ENCODE assay signal across 9 cellular contexts in genomic region chr16:11094075-11094593, GRCh38.
DNase-seq lines count a peak whose midpoint lies in the region; ATAC-seq, FAIRE-seq and TF ChIP-seq lines count a peak whose summit lies in the region.
"Had no signal": no experiment of that assay in that cellular context is flagged by ENCODE, and none has a peak within 500 bp of the region (broad histone marks: within the 10 kb centered on the region; RNA-seq: fewer than 3 reads in every experiment).

No MANE protein-coding gene starts in this region.

- H3K4me3 ChIP-seq in CD8-positive, alpha-beta memory T cell (ENCODE audit: low read length) = no peak overlapping the region
- H3K4me3 ChIP-seq in IMR-90 (ENCODE audit: insufficient read depth, low read depth, low read length) = no peak overlapping the region
- no peak overlapping the region for H3K4me3 ChIP-seq in keratinocyte (ENCODE audit: control insufficient read depth in 2 of 3, extremely low read depth in 1 of 3, insufficient read depth in 2 of 3, low read depth in 1 of 3, low read length in 3 of 3)
- no peak overlapping the region for H3K4me3 ChIP-seq in stomach
- H3K4me3 ChIP-seq: heart left ventricle had no signal

- H2AK5ac ChIP-seq in IMR-90 (ENCODE audit: low read depth, low read length) = peak overlapping the region; percentile 89

- H3K79me1 ChIP-seq in IMR-90 (ENCODE audit: low read depth in 1 of 2, low read length in 2 of 2) = peaks cover 0 to 34% of the 10 kb centered on the region in 2 experiments; a peak in 2 of 4 replicates

- no peak overlapping the region for H3K27ac ChIP-seq in CD8-positive, alpha-beta memory T cell (ENCODE audit: low read depth, low read length)
- H3K27ac ChIP-seq in IMR-90 (ENCODE audit: insufficient read depth, low read length) (peak overlapping the region; percentile 71), keratinocyte (ENCODE audit: control insufficient read depth, insufficient read depth, low read length) (peak overlapping the region; percentile 56), stomach (peak overlapping the region in 4 of 5 donors; percentile 59 to 79 (median 72))

- H3K9me1 ChIP-seq in IMR-90 (ENCODE audit: insufficient read depth, low read length) (peaks cover 39% of the 10 kb centered on the region), keratinocyte (ENCODE audit: control insufficient read depth, extremely low read depth, insufficient read depth, low read length) (peaks cover 7% of the 10 kb centered on the region)

- peak overlapping the region; percentile 91 for H4K91ac ChIP-seq in IMR-90 (ENCODE audit: insufficient read depth, low read depth, low read length)

- DNase-seq in CD8-positive, alpha-beta memory T cell = no peak
- DNase-seq in GM20000 (ENCODE audit: low spot score) (peak; percentile 65), IMR-90 (peak; percentile 86), keratinocyte (ENCODE audit: low read depth, low spot score) (peak; percentile 66), stomach (no peak), SW 1271 (lab: John Stamatoyannopoulos, UW) (no peak), HEK293T (ENCODE audit: extremely low spot score) (no peak)
- DNase-seq in activated CD8-positive, alpha-beta T cell treated with anti-CD3 and anti-CD28 coated beads for 36 hours = peak; percentile 88

- peak overlapping the region; percentile 1 to 97 (median 50) for H3K27ac Mint-ChIP-seq in CD8-positive, alpha-beta memory T cell
- H3K27ac Mint-ChIP-seq in activated CD8-positive, alpha-beta T cell treated with anti-CD3 and anti-CD28 coated beads for 36 hours = peak overlapping the region; percentile 97

- CTCF ChIA-PET in CD8-positive, alpha-beta memory T cell (lab: Charles Lee) = no interaction called here
- CTCF ChIA-PET in IMR-90 (lab: Yijun Ruan, JAX) = interaction anchor here (1.0 kb wide), 1 partner anchor 130 kb away, joined by 3 read pairs; no protein-coding TSS in a partner anchor
- CTCF ChIA-PET in activated CD8-positive, alpha-beta T cell treated with anti-CD3 and anti-CD28 coated beads for 36 hours (lab: Charles Lee) = interaction anchor here (1.0 to 1.9 kb wide), 11 partner anchors 9 to 164 kb away, joined by 3 to 10 read pairs (median 4); partner anchors contain the start of gene SOCS1
- CTCF ChIA-PET in HEK293T (lab: Yijun Ruan, JAX) = no interaction called here

- WGBS in IMR-90 (ENCODE audit: extremely low coverage in 2 of 2, insufficient read length in 1 of 2), 2 experiments = no CpG with 5 or more reads among the region's 4 CpGs
- WGBS in stomach, 5 donors = 0 to 35% (median 23%) methylated on average over 2 to 4 of the region's 4 CpGs

- TF ChIP-seq EP300 in stomach (IDR thresholded peaks at IDR 0.05) = no peak

- H3K18ac ChIP-seq in IMR-90 (ENCODE audit: low read depth, low read length) = peak overlapping the region; percentile 79

- in situ Hi-C loops in IMR-90 (cut with MboI; ENCODE audit: low sequenced_read_pairs) = loop anchor here (10.0 kb wide), 1 partner anchor 109 kb away; no protein-coding TSS in a partner anchor

- H3K9me3 ChIP-seq in CD8-positive, alpha-beta memory T cell (ENCODE audit: low read length) = no peaks in the 10 kb centered on the region
- no peaks in the 10 kb centered on the region for H3K9me3 ChIP-seq in IMR-90 (ENCODE audit: control insufficient read depth, insufficient read depth, low read length)
- H3K9me3 ChIP-seq in keratinocyte (ENCODE audit: control insufficient read depth, low read depth, low read length) = no peaks in the 10 kb centered on the region
- no peaks in the 10 kb centered on the region for H3K9me3 ChIP-seq in stomach
- H3K9me3 ChIP-seq: heart left ventricle had no signal

- ATAC-seq in IMR-90 (ENCODE audit: low read depth) = peak; percentile 41
- ATAC-seq in activated CD8-positive, alpha-beta T cell treated with anti-CD3 and anti-CD28 coated beads for 36 hours = peak; percentile 74

- H3K27me3 Mint-ChIP-seq in CD8-positive, alpha-beta memory T cell = peaks cover 0 to 1% of the 10 kb centered on the region in 2 donors
- no peaks in the 10 kb centered on the region for H3K27me3 Mint-ChIP-seq in activated CD8-positive, alpha-beta T cell treated with anti-CD3 and anti-CD28 coated beads for 36 hours

- H4K5ac ChIP-seq in IMR-90 (ENCODE audit: low read depth, low read length) = peak overlapping the region; percentile 62

- H3K56ac ChIP-seq in IMR-90 (ENCODE audit: extremely low read depth, insufficient read depth, low read length) = 0 out of 2 replicates have a peak overlapping the region, but pooled peaks have one; percentile 7

- intact Hi-C loops in IMR-90 (cut with micrococcal nuclease) (no loop called here), stomach (cut with DNase I; ENCODE audit: low total_unique reads) (no loop called here)
- intact Hi-C loops in activated CD8-positive, alpha-beta T cell treated with anti-CD3 and anti-CD28 coated beads for 36 hours (cut with micrococcal nuclease) = loop anchor here (1.0 to 10.0 kb wide), 6 partner anchors 18 to 158 kb away; no protein-coding TSS in a partner anchor

- H2AFZ ChIP-seq in IMR-90 (replicated peaks; ENCODE audit: low read length, poor library complexity) (peak overlapping the region; percentile 3), keratinocyte (ENCODE audit: control insufficient read depth, low read length) (no peak overlapping the region)

- H4K8ac ChIP-seq in IMR-90 (ENCODE audit: low read depth in 2 of 2, low read length in 2 of 2) = peak overlapping the region; percentile 42 to 75; a peak in 3 of 4 replicates

- H2AK9ac ChIP-seq in IMR-90 (replicated peaks; ENCODE audit: low read depth, low read length, poor library complexity) = peak overlapping the region; percentile 76

- H3K27me3 ChIP-seq in CD8-positive, alpha-beta memory T cell (ENCODE audit: insufficient read depth, low read length, poor library complexity, severe bottlenecking) = no peaks in the 10 kb centered on the region
- H3K27me3 ChIP-seq in IMR-90 (ENCODE audit: control insufficient read depth, insufficient read depth, low read length) (no peaks in the 10 kb centered on the region), keratinocyte (ENCODE audit: control insufficient read depth, extremely low read depth, insufficient read depth, low read length) (no peaks in the 10 kb centered on the region), stomach (no peaks in the 10 kb centered on the region)
- H3K27me3 ChIP-seq: heart left ventricle had no signal

- dilution Hi-C loops in IMR-90 (cut with HindIII; ENCODE audit: low sequenced_read_pairs, unreplicated experiment) = no loop called here
- dilution Hi-C loops in keratinocyte (cut with MboI; ENCODE audit: extremely low pct_ligation_motif_present, low sequenced_read_pairs) = no loop called here

- no peaks in the 10 kb centered on the region for H3K79me2 ChIP-seq in keratinocyte (ENCODE audit: control insufficient read depth, insufficient read depth, low read length)

- H2BK15ac ChIP-seq in IMR-90 (ENCODE audit: low read depth, low read length) = peak overlapping the region; percentile 86; the same call in 2 of the 3 replicates

- peak overlapping the region; percentile 49 for H3K23ac ChIP-seq in IMR-90 (ENCODE audit: low read depth, low read length)

- peak overlapping the region; percentile 81 for H2BK120ac ChIP-seq in IMR-90 (ENCODE audit: low read depth, low read length)

- POLR2A ChIA-PET in CD8-positive, alpha-beta memory T cell (lab: Charles Lee) = no interaction called here
- POLR2A ChIA-PET in IMR-90 (lab: Charles Lee; ENCODE audit: unreplicated experiment) = interaction anchor here (0.6 to 1.2 kb wide), 2 partner anchors 40 to 161 kb away, joined by 3 to 5 read pairs; no protein-coding TSS in a partner anchor
- POLR2A ChIA-PET in activated CD8-positive, alpha-beta T cell treated with anti-CD3 and anti-CD28 coated beads for 36 hours (lab: Charles Lee) = interaction anchor here (0.8 to 14.8 kb wide), 23 partner anchors 8 to 161 kb away, joined by 3 to 147 read pairs (median 5); partner anchors contain the start of gene SOCS1
- POLR2A ChIA-PET in HEK293T (lab: Yijun Ruan, JAX) = interaction anchor here (0.6 kb wide), 1 partner anchor 19 kb away, joined by 3 read pairs; no protein-coding TSS in a partner anchor

- peaks cover 0 to 36% (median 11%) of the 10 kb centered on the region in 3 donors for H3K36me3 Mint-ChIP-seq in CD8-positive, alpha-beta memory T cell
- H3K36me3 Mint-ChIP-seq in activated CD8-positive, alpha-beta T cell treated with anti-CD3 and anti-CD28 coated beads for 36 hours (ENCODE audit: low read depth) = peaks cover 27% of the 10 kb centered on the region

- peaks cover 31% of the 10 kb centered on the region for H3K4me1 ChIP-seq in CD8-positive, alpha-beta memory T cell (ENCODE audit: insufficient read depth, low read length)
- H3K4me1 ChIP-seq in IMR-90 (ENCODE audit: control insufficient read depth, insufficient read depth, low read length) = peaks cover 39% of the 10 kb centered on the region
- H3K4me1 ChIP-seq in keratinocyte (ENCODE audit: control insufficient read depth, extremely low read depth, insufficient read depth, low read length) = peaks cover 32% of the 10 kb centered on the region
- peaks cover 21 to 52% (median 36%) of the 10 kb centered on the region in 4 donors for H3K4me1 ChIP-seq in stomach

- H3K4me3 Mint-ChIP-seq in CD8-positive, alpha-beta memory T cell = peak overlapping the region in 3 of 7 donors; percentile 7 to 58 (median 15)
- peak overlapping the region; percentile 46 for H3K4me3 Mint-ChIP-seq in activated CD8-positive, alpha-beta T cell treated with anti-CD3 and anti-CD28 coated beads for 36 hours

- H3K9ac ChIP-seq in IMR-90 (ENCODE audit: low read depth, low read length) (peak overlapping the region; percentile 33), keratinocyte (ENCODE audit: control insufficient read depth, extremely low read depth, insufficient read depth, low read length) (peak overlapping the region; percentile 28)

- TF ChIP-seq CTCF in GM20000 (IDR thresholded peaks at IDR 0.05; ENCODE audit: extremely low read depth, missing control alignments) = no peak
- TF ChIP-seq CTCF in IMR-90 (conservative IDR thresholded peaks at IDR 0.05; ENCODE audit: low read depth, low read length) = no peak
- TF ChIP-seq CTCF in activated CD8-positive, alpha-beta T cell treated with anti-CD3 and anti-CD28 coated beads for 36 hours (IDR thresholded peaks at IDR 0.05) = no peak
- TF ChIP-seq CTCF in keratinocyte (optimal IDR thresholded peaks at IDR 0.05 in 1 of 3, IDR thresholded peaks at IDR 0.05 in 1 of 3, conservative IDR thresholded peaks at IDR 0.05 in 1 of 3; ENCODE audit: extremely low read depth in 1 of 3, insufficient read depth in 2 of 3, low read length in 3 of 3) = no peak
- no peak for TF ChIP-seq CTCF in stomach (IDR thresholded peaks at IDR 0.05)

- H3K4ac ChIP-seq in IMR-90 (ENCODE audit: low read depth, low read length) = peak overlapping the region; percentile 79

- H2BK5ac ChIP-seq in IMR-90 (ENCODE audit: low read depth, low read length, poor library complexity, severe bottlenecking) = peak overlapping the region; percentile 37

- no peak overlapping the region for H3K4me2 ChIP-seq in IMR-90 (ENCODE audit: low read depth, low read length)
- peak overlapping the region; percentile 59 for H3K4me2 ChIP-seq in keratinocyte (ENCODE audit: control insufficient read depth, extremely low read depth, insufficient read depth, low read depth, low read length)

- H3K36me3 ChIP-seq in CD8-positive, alpha-beta memory T cell (ENCODE audit: insufficient read depth, low read length) = no peaks in the 10 kb centered on the region
- H3K36me3 ChIP-seq in IMR-90 (ENCODE audit: control insufficient read depth, insufficient read depth, low read length) (no peaks in the 10 kb centered on the region), keratinocyte (ENCODE audit: control insufficient read depth in 2 of 2, extremely low read depth in 1 of 2, insufficient read depth in 2 of 2, low read length in 2 of 2) (peaks cover 0 to 1% of the 10 kb centered on the region in 2 experiments), stomach (peaks cover 0 to 11% (median 8%) of the 10 kb centered on the region in 4 donors)

- H4K20me1 ChIP-seq in IMR-90 (ENCODE audit: insufficient read depth, low read length) (0 out of 2 replicates have a peak, but pooled peaks cover 3% of the 10 kb centered on the region), keratinocyte (ENCODE audit: control insufficient read depth, extremely low read depth, insufficient read depth, low read length) (no peaks in the 10 kb centered on the region)

- H3K14ac ChIP-seq in IMR-90 (replicated peaks; ENCODE audit: low read depth, low read length) = peak overlapping the region; percentile 60

- TF ChIP-seq POLR2A in IMR-90 (IDR thresholded peaks at IDR 0.05; ENCODE audit: low read depth, low read length) (no peak), stomach (IDR thresholded peaks at IDR 0.05) (no peak)

- H2BK20ac ChIP-seq in IMR-90 (ENCODE audit: low read depth, low read length) = peak overlapping the region; percentile 93

- H3K9me3 Mint-ChIP-seq in CD8-positive, alpha-beta memory T cell = no peaks in the 10 kb centered on the region
- no peaks in the 10 kb centered on the region for H3K9me3 Mint-ChIP-seq in activated CD8-positive, alpha-beta T cell treated with anti-CD3 and anti-CD28 coated beads for 36 hours

- no TSS peak for BruUV-seq in IMR-90 (replicated peaks; lab: Mats Ljungman, UMichigan)

- TF ChIP-seq RAD21 in IMR-90 (IDR thresholded peaks at IDR 0.05; ENCODE audit: low read length) = no peak

- peaks cover 25 to 28% (median 28%) of the 10 kb centered on the region in 3 donors for H3K4me1 Mint-ChIP-seq in CD8-positive, alpha-beta memory T cell
- peaks cover 68% of the 10 kb centered on the region for H3K4me1 Mint-ChIP-seq in activated CD8-positive, alpha-beta T cell treated with anti-CD3 and anti-CD28 coated beads for 36 hours (ENCODE audit: low read depth)

- FAIRE-seq in keratinocyte (lab: Jason Lieb, UNC) = peak; percentile 80

Comparison
In these comparisons a context has a peak if more than half of its experiments do, and no peak if none do; other contexts are left out.
1. DNase-seq: peak in GM20000 (single experiment), IMR-90 (single experiment), activated CD8-positive, alpha-beta T cell treated with anti-CD3 and anti-CD28 coated beads for 36 hours (single experiment) and keratinocyte (single experiment); none in CD8-positive, alpha-beta memory T cell (0 of 5), stomach (single experiment), SW 1271 (0 of 2) and HEK293T (single experiment).
2. CTCF ChIA-PET loops: an anchor here in IMR-90 (1.0 kb wide) and activated CD8-positive, alpha-beta T cell treated with anti-CD3 and anti-CD28 coated beads for 36 hours (1.0 to 1.9 kb wide); none called in CD8-positive, alpha-beta memory T cell and HEK293T.